ENCODE assay signal across 1 cellular context in genomic region chr12:52992699-52993557, GRCh38.
TF ChIP-seq lines count a peak whose summit lies in the region.

No MANE protein-coding gene starts in this region.

TF ChIP-seq in HepG2, 621 proteins besides CTCF, POLR2A, EP300 and RAD21 (continued from another document and continues in another):
- TF ChIP-seq FUBP1 (CRISPR knock-in tag; IDR thresholded peaks at IDR 0.05; ENCODE audit: borderline replicate concordance) (no peak), ZNF451 (CRISPR knock-in tag; IDR thresholded peaks at IDR 0.05) (no peak), ZNF629 (CRISPR knock-in tag; conservative IDR thresholded peaks at IDR 0.05) (0 out of 2 replicates have a peak, but pooled peaks have one; percentile 4), BCLAF1 (IDR thresholded peaks at IDR 0.05) (no peak), CSRNP1 (CRISPR knock-in tag; IDR thresholded peaks at IDR 0.05) (peak; percentile 59; the same call in 1 of the 2 replicates), HNRNPK (IDR thresholded peaks at IDR 0.05; ENCODE audit: low read depth, low read length, poor library complexity, severe bottlenecking) (no peak), HDAC1 (CRISPR knock-in tag; IDR thresholded peaks at IDR 0.05) (peak; percentile 36; the same call in 1 of the 2 replicates), GMEB1 (CRISPR knock-in tag; IDR thresholded peaks at IDR 0.05; ENCODE audit: borderline replicate concordance) (no peak), ZSCAN25 (CRISPR knock-in tag; IDR thresholded peaks at IDR 0.05) (no peak), RAD51 (IDR thresholded peaks at IDR 0.05; ENCODE audit: borderline replicate concordance) (no peak), ZNF839 (CRISPR knock-in tag; IDR thresholded peaks at IDR 0.05; ENCODE audit: borderline replicate concordance) (no peak), ZNF510 (CRISPR knock-in tag; IDR thresholded peaks at IDR 0.05; ENCODE audit: low read depth) (no peak), HOMEZ (CRISPR knock-in tag; IDR thresholded peaks at IDR 0.05; ENCODE audit: low read depth) (no peak), MED1 (CRISPR knock-in tag; IDR thresholded peaks at IDR 0.05) (peak; percentile 42), SALL2 (CRISPR knock-in tag; IDR thresholded peaks at IDR 0.05) (no peak), ZNF557 (CRISPR knock-in tag; IDR thresholded peaks at IDR 0.05) (no peak), SYNCRIP (IDR thresholded peaks at IDR 0.05; ENCODE audit: insufficient read depth, low read depth, low read length) (no peak), HNRNPUL1 (IDR thresholded peaks at IDR 0.05; ENCODE audit: low read depth, low read length) (no peak), TCF7L2 (IDR thresholded peaks at IDR 0.05; ENCODE audit: low read depth, low read length) (no peak), SKI (IDR thresholded peaks at IDR 0.05; ENCODE audit: partially characterized antibody) (no peak), MXD1 (CRISPR knock-in tag; IDR thresholded peaks at IDR 0.05) (no peak), ZNF24 (IDR thresholded peaks at IDR 0.05) (no peak), SNRNP70 (IDR thresholded peaks at IDR 0.05; ENCODE audit: low read depth, low read length) (no peak), NFIC (IDR thresholded peaks at IDR 0.05; ENCODE audit: low read length) (peak; percentile 80; the same call in 1 of the 2 replicates), HMG20B (CRISPR knock-in tag; conservative IDR thresholded peaks at IDR 0.05) (no peak), CREM (IDR thresholded peaks at IDR 0.05) (peak; percentile 43), CREM (CRISPR knock-in tag; IDR thresholded peaks at IDR 0.05) (no peak), ZNF720 (CRISPR knock-in tag; IDR thresholded peaks at IDR 0.05) (no peak), ZNF792 (CRISPR knock-in tag; IDR thresholded peaks at IDR 0.05) (peak; percentile 27; the same call in 1 of the 2 replicates), MIER2 (CRISPR knock-in tag; IDR thresholded peaks at IDR 0.05) (no peak), ZNF142 (CRISPR knock-in tag; IDR thresholded peaks at IDR 0.05) (no peak), SNAPC4 (CRISPR knock-in tag; IDR thresholded peaks at IDR 0.05) (0 out of 2 replicates have a peak, but pooled peaks have one; percentile 38), ZNF512 (CRISPR knock-in tag; IDR thresholded peaks at IDR 0.05) (no peak), SSRP1 (CRISPR knock-in tag; IDR thresholded peaks at IDR 0.05) (no peak), FOXA1 (IDR thresholded peaks at IDR 0.05) (no peak), FOXA1 (CRISPR knock-in tag; IDR thresholded peaks at IDR 0.05) (peak; percentile 64), ZNF780A (CRISPR knock-in tag; IDR thresholded peaks at IDR 0.05) (no peak), SIN3B (IDR thresholded peaks at IDR 0.05; ENCODE audit: low read length) (no peak)
